In genomic region chr4:182809417-182810102, GRCh38 we compare ENCODE assay signal across 8 cellular contexts.
DNase-seq lines count a peak whose midpoint lies in the region; ATAC-seq and TF ChIP-seq lines count a peak whose summit lies in the region.

No MANE protein-coding gene starts in this region.

- H3K79me2 ChIP-seq in DND-41 (ENCODE audit: insufficient read depth, low read length), result no peaks in the 10 kb centered on the region

- intact Hi-C loops in uterus (cut with DNase I; ENCODE audit: low total_unique reads) (no loop called here), aorta (cut with DNase I) (loop anchor here (5.0 kb wide), 2 partner anchors 327 to 332 kb away; no protein-coding TSS in a partner anchor)

- H3K36me3 ChIP-seq in DND-41 (ENCODE audit: insufficient read depth, low read length) (no peaks in the 10 kb centered on the region), uterus (no peaks in the 10 kb centered on the region), aorta (ENCODE audit: control insufficient read depth in 1 of 2, insufficient read depth in 2 of 2, low read length in 1 of 2) (no peaks in the 10 kb centered on the region)

- H3K4me3 ChIP-seq in DND-41 (ENCODE audit: low read depth in 1 of 2, low read length in 2 of 2) (no peak overlapping the region), uterus (no peak overlapping the region), aorta (ENCODE audit: low read length in 2 of 2) (no peak overlapping the region)

- H3K9me3 ChIP-seq in DND-41 (ENCODE audit: insufficient read depth, low read length, severe bottlenecking), result peaks cover 15% of the 10 kb centered on the region
- H3K9me3 ChIP-seq in uterus, result no peaks in the 10 kb centered on the region
- no peaks in the 10 kb centered on the region for H3K9me3 ChIP-seq in aorta (ENCODE audit: control insufficient read depth, low read length)

- WGBS in aorta, 2 donors, result 89 to 91% methylated on average over 5 of the region's 5 CpGs

- H4K20me1 ChIP-seq in DND-41 (ENCODE audit: insufficient read depth, low read length), result 0 out of 2 replicates have a peak, but pooled peaks cover 7% of the 10 kb centered on the region

- DNase-seq in DND-41 (no peak), amniotic epithelial cell (ENCODE audit: low read depth) (peak; percentile 17), NCI-H82 (lab: John Stamatoyannopoulos, UW) (no peak), uterus (no peak), aorta (no peak)
- no peak for DNase-seq in activated CD8-positive, alpha-beta memory T cell treated with anti-CD3 and anti-CD28 coated beads for 24 hours

- no peak overlapping the region for H2AFZ ChIP-seq in DND-41 (ENCODE audit: low read depth, low read length)

- TF ChIP-seq CTCF in DND-41 (IDR thresholded peaks at IDR 0.05; ENCODE audit: borderline replicate concordance, extremely low read depth, low read length, poor library complexity, severe bottlenecking), result peak; percentile 46
- TF ChIP-seq CTCF in uterus (IDR thresholded peaks at IDR 0.05), result no peak

- H3K4me1 ChIP-seq in DND-41 (ENCODE audit: insufficient read depth, low read length) (peaks cover 20% of the 10 kb centered on the region), uterus (no peaks in the 10 kb centered on the region), aorta (ENCODE audit: control insufficient read depth in 1 of 2, insufficient read depth in 2 of 2, low read length in 2 of 2) (no peaks in the 10 kb centered on the region)

- no peak for TF ChIP-seq POLR2A in uterus (IDR thresholded peaks at IDR 0.05)

- H3K27me3 ChIP-seq in DND-41 (ENCODE audit: insufficient read depth, low read length, poor library complexity) (no peaks in the 10 kb centered on the region), uterus (no peaks in the 10 kb centered on the region), aorta (ENCODE audit: control insufficient read depth in 1 of 2, insufficient read depth in 2 of 2, low read length in 1 of 2) (no peaks in the 10 kb centered on the region)

- no peak overlapping the region for H3K9ac ChIP-seq in DND-41 (ENCODE audit: low read depth, low read length)

- 0 out of 2 replicates have a peak overlapping the region, but pooled peaks have one; percentile 43 for H3K4me2 ChIP-seq in DND-41 (ENCODE audit: insufficient read depth, low read length)

- H3K27ac ChIP-seq in DND-41 (ENCODE audit: low read length) (peak overlapping the region; percentile 27; the same call in 1 of the 2 replicates), uterus (no peak overlapping the region), aorta (ENCODE audit: low read depth in 1 of 2, low read length in 2 of 2) (no peak overlapping the region)

- 0 out of 3 replicates have a peak, but pooled peaks have one; percentile 11 for ATAC-seq in DND-41 (ENCODE audit: insufficient read depth, low read depth)
- ATAC-seq in GM19397 (IDR thresholded peaks at IDR 0.05; ENCODE audit: unreplicated experiment), result peak; percentile 27
- peak; percentile 45 for ATAC-seq in HG03354 (IDR thresholded peaks at IDR 0.05; ENCODE audit: poor library complexity, severe bottlenecking, unreplicated experiment)
- ATAC-seq in aorta (ENCODE audit: low FRiP score), result no peak
